ENCODE assay signal across 17 cellular contexts in genomic region chr7:101901661-101902491, GRCh38.
DNase-seq lines count a peak whose midpoint lies in the region; ATAC-seq, FAIRE-seq and TF ChIP-seq lines count a peak whose summit lies in the region.
"Had no signal": no experiment of that assay in that cellular context is flagged by ENCODE, and none has a peak within 500 bp of the region (broad histone marks: within the 10 kb centered on the region; RNA-seq: fewer than 3 reads in every experiment).

No MANE protein-coding gene starts in this region.

- H2BK5ac ChIP-seq in trophoblast cell (ENCODE audit: low read depth, low read length, poor library complexity): no peak overlapping the region

- H3K36me3 ChIP-seq in trophoblast cell (ENCODE audit: control insufficient read depth in 1 of 2, insufficient read depth in 2 of 2, low read length in 2 of 2): peaks cover 4 to 7% of the 10 kb centered on the region in 2 experiments
- no peaks in the 10 kb centered on the region for H3K36me3 ChIP-seq in HepG2 (replicated peaks in 1 of 2; ENCODE audit: control insufficient read depth in 1 of 2, insufficient read depth in 2 of 2, low read length in 2 of 2)
- H3K36me3 ChIP-seq: lower lobe of right lung, WERI-Rb-1 had no signal

- H3K4me3 ChIP-seq in fibroblast of mammary gland (ENCODE audit: control insufficient read depth, low read depth, low read length) (no peak overlapping the region), trophoblast cell (ENCODE audit: low read depth, low read length) (no peak overlapping the region), HepG2 (replicated peaks in 1 of 3; ENCODE audit: insufficient read depth in 1 of 3, low read depth in 2 of 3, low read length in 3 of 3) (no peak overlapping the region)
- H3K4me3 ChIP-seq: lower lobe of right lung had no signal

- in situ Hi-C loops in HepG2 (cut with HindIII; ENCODE audit: extremely low pct_ligation_motif_present, low pct_unique_long_range_greater_than_20kb): no loop called here

- H4K20me1 ChIP-seq in HepG2 (ENCODE audit: insufficient read depth, low read length): no peaks in the 10 kb centered on the region

- no peak for TF ChIP-seq RAD21 in HepG2 (CRISPR knock-in tag; IDR thresholded peaks at IDR 0.05)

- no peak overlapping the region for H4K8ac ChIP-seq in trophoblast cell (ENCODE audit: low read depth, low read length)

- no peak overlapping the region for H4K91ac ChIP-seq in trophoblast cell (ENCODE audit: low read depth, low read length)

- TF ChIP-seq CTCF in fibroblast of mammary gland (conservative IDR thresholded peaks at IDR 0.05; ENCODE audit: control insufficient read depth, insufficient read depth, low read depth, low read length): no peak
- no peak for TF ChIP-seq CTCF in GM10248 (IDR thresholded peaks at IDR 0.05; ENCODE audit: control extremely low read depth, extremely low read depth, low read depth, missing control alignments)
- no peak for TF ChIP-seq CTCF in HepG2 (CRISPR knock-in tag; IDR thresholded peaks at IDR 0.05)

- H3K79me1 ChIP-seq in trophoblast cell (ENCODE audit: low read length): no peaks in the 10 kb centered on the region

- intact Hi-C loops in HepG2 (cut with micrococcal nuclease; ENCODE audit: unreplicated experiment): no loop called here

- CTCF ChIA-PET in GM10248 (lab: Yijun Ruan, JAX) (no interaction called here), HepG2 (lab: Yijun Ruan, JAX; ENCODE audit: low intra/inter-chr PET ratio, low total read pairs) (no interaction called here)

- H2BK120ac ChIP-seq in trophoblast cell (ENCODE audit: insufficient read depth, low read length, poor library complexity): no peak overlapping the region

- no peak overlapping the region for H3K14ac ChIP-seq in trophoblast cell (ENCODE audit: low read length)

- no peaks in the 10 kb centered on the region for H3K9me3 ChIP-seq in trophoblast cell (ENCODE audit: insufficient read depth, low read depth, low read length)
- H3K9me3 ChIP-seq in HepG2 (ENCODE audit: low read length): no peaks in the 10 kb centered on the region
- H3K9me3 ChIP-seq: lower lobe of right lung had no signal

- H3K4me2 ChIP-seq in trophoblast cell (ENCODE audit: low read length) (no peak overlapping the region), HepG2 (ENCODE audit: low read depth, low read length) (no peak overlapping the region)

- H2AK5ac ChIP-seq in trophoblast cell (ENCODE audit: low read length): no peak overlapping the region

- H3K4me1 ChIP-seq in trophoblast cell (ENCODE audit: control insufficient read depth in 1 of 2, insufficient read depth in 2 of 2, low read length in 2 of 2): peaks cover 6 to 15% of the 10 kb centered on the region in 2 experiments
- no peaks in the 10 kb centered on the region for H3K4me1 ChIP-seq in HepG2 (ENCODE audit: insufficient read depth, low read length)

- H3K23ac ChIP-seq in trophoblast cell (ENCODE audit: low read length): peak overlapping the region; percentile 31

- no peak for TF ChIP-seq POLR2A in HepG2 (IDR thresholded peaks at IDR 0.05; ENCODE audit: insufficient read depth in 1 of 2, low read depth in 2 of 2, low read length in 2 of 2)

- H3K27ac ChIP-seq in trophoblast cell (ENCODE audit: low read depth, low read length): no peak overlapping the region
- H3K27ac ChIP-seq in HepG2 (ENCODE audit: extremely low read length, insufficient read depth, low read length): no peak overlapping the region
- H3K27ac ChIP-seq: lower lobe of right lung, WERI-Rb-1 had no signal

- H3K79me2 ChIP-seq in trophoblast cell (ENCODE audit: control insufficient read depth, insufficient read depth, low read length, poor library complexity): peaks cover 9% of the 10 kb centered on the region
- peaks cover 54% of the 10 kb centered on the region for H3K79me2 ChIP-seq in HepG2 (ENCODE audit: insufficient read depth, low read length)

- POLR2A ChIA-PET in GM10248 (lab: Yijun Ruan, JAX): no interaction called here
- POLR2A ChIA-PET in HepG2 (lab: Yijun Ruan, JAX): no interaction called here

- FAIRE-seq in HepG2 (lab: Jason Lieb, UNC): no peak
- FAIRE-seq: bronchial epithelial cell, endometrium, GM12892, HTR-8/SVneo had no signal

- no peaks in the 10 kb centered on the region for H3K27me3 ChIP-seq in trophoblast cell (ENCODE audit: insufficient read depth, low read length)
- H3K27me3 ChIP-seq in HepG2 (ENCODE audit: control insufficient read depth in 1 of 2, insufficient read depth in 2 of 2, low read length in 2 of 2): no peaks in the 10 kb centered on the region

- H4K12ac ChIP-seq in trophoblast cell (ENCODE audit: low read depth, low read length): no peak overlapping the region

- H3K9ac ChIP-seq in trophoblast cell (ENCODE audit: low read length) (no peak overlapping the region), HepG2 (ENCODE audit: insufficient read depth, low read depth, low read length) (no peak overlapping the region)

- H2AFZ ChIP-seq in trophoblast cell (ENCODE audit: insufficient read depth, low read length, poor library complexity) (no peak overlapping the region), HepG2 (ENCODE audit: low read length) (no peak overlapping the region)

- peak overlapping the region; percentile 50 for H3K4ac ChIP-seq in trophoblast cell (ENCODE audit: low read depth, low read length)

- TF ChIP-seq EP300 in HepG2 (IDR thresholded peaks at IDR 0.05; ENCODE audit: low read depth in 2 of 2, low read length in 2 of 2) (no peak), HepG2 (CRISPR knock-in tag; IDR thresholded peaks at IDR 0.05; ENCODE audit: borderline replicate concordance) (no peak)

- no peak overlapping the region for H2BK12ac ChIP-seq in trophoblast cell (ENCODE audit: low read length)

- no CpG with 5 or more reads among the region's 20 CpGs for WGBS in trophoblast cell (ENCODE audit: extremely low coverage, insufficient coverage, insufficient read length)
- 98% methylated on average over 17 of the region's 20 CpGs for WGBS in HepG2 (ENCODE audit: low lambda C conversion rate)

- ATAC-seq in HepG2: no peak
- ATAC-seq: lower lobe of right lung had no signal

- DNase-seq in Ammon's horn (ENCODE audit: low spot score) (peak; percentile 16), NCI-H446 treated with DMSO at 0.1 percent for 48 hours (lab: John Stamatoyannopoulos, UW) (peak; percentile 51), fibroblast of mammary gland (ENCODE audit: low read depth) (peak; percentile 28), trophoblast cell (no peak), GM10248 (ENCODE audit: extremely low spot score) (no peak), HepG2 (ENCODE audit: low spot score) (no peak), superior temporal gyrus (ENCODE audit: extremely low spot score) (no peak)
- no peak for DNase-seq in NK-92 treated with Interleukin-12 subunit alpha and Interleukin-12 subunit beta, amount 100 ng/mL, for 24 hours (lab: John Stamatoyannopoulos, UW)
- DNase-seq: activated naive CD4-positive, alpha-beta T cell treated with Interleukin-2 at 50 U/mL for 16 hours; AML-193; NCI-H2171 treated with DMSO at 0.1 percent for 48 hours; WERI-Rb-1 had no signal

- no peak overlapping the region for H3K18ac ChIP-seq in trophoblast cell (ENCODE audit: low read length)

- BruUV-seq in HepG2 (replicated peaks; lab: Mats Ljungman, UMichigan): no TSS peak

TF ChIP-seq in HepG2, 621 proteins besides CTCF, POLR2A, EP300 and RAD21:
- TF ChIP-seq THAP9 (CRISPR knock-in tag; IDR thresholded peaks at IDR 0.05; ENCODE audit: borderline replicate concordance): no peak
- TF ChIP-seq ZNF337 (CRISPR knock-in tag; IDR thresholded peaks at IDR 0.05; ENCODE audit: borderline replicate concordance, low read depth): no peak
- TF ChIP-seq ATF7-NPFF (CRISPR knock-in tag; IDR thresholded peaks at IDR 0.05; ENCODE audit: low read depth): no peak
- no peak for TF ChIP-seq KAT7 (CRISPR knock-in tag; IDR thresholded peaks at IDR 0.05; ENCODE audit: borderline replicate concordance)
TF ChIP-seq in HepG2: peak in this region for 0.

Comparison
In these comparisons a context has a peak if more than half of its experiments do, and no peak if none do; other contexts are left out.
1. DNase-seq: peak in Ammon's horn (single experiment), NCI-H446 treated with DMSO at 0.1 percent for 48 hours (single experiment) and fibroblast of mammary gland (single experiment); none in trophoblast cell (0 of 2), NK-92 treated with Interleukin-12 subunit alpha and Interleukin-12 subunit beta, amount 100 ng/mL, for 24 hours (single experiment), GM10248 (single experiment), HepG2 (single experiment) and superior temporal gyrus (single experiment).